In genomic region chr5:97229196-97229595, GRCh38 we compare ENCODE assay signal across 16 cellular contexts.
"Had no signal": no experiment of that assay in that cellular context is flagged by ENCODE, and none has a peak within 500 bp of the region (broad histone marks: within the 10 kb centered on the region; RNA-seq: fewer than 3 reads in every experiment).

No MANE protein-coding gene starts in this region.

- H3K27ac ChIP-seq: sigmoid colon had no signal

- DNase-seq: activated CD4-positive, alpha-beta memory T cell treated with anti-CD3 and anti-CD28 coated beads, Interleukin-2, amount 10 ng/mL, durations not matched to agents 7 days and 5 days; activated gamma-delta T cell treated with Interleukin-2 at 50 U/mL for 16 hours; activated naive CD8-positive, alpha-beta T cell treated with anti-CD3 and anti-CD28 coated beads, Interleukin-2, amount 10 ng/mL, durations not matched to agents 7 days and 5 days; activated T-cell treated with anti-CD3 and anti-CD28 coated beads, Interleukin-2, amount 50 U/mL, for 48 hours; anterior cingulate cortex; endodermal cell; foreskin melanocyte; heart right ventricle; kidney; occipital lobe; sigmoid colon; stimulated activated CD4-positive, alpha-beta T cell treated with anti-CD3 and anti-CD28 coated beads, Interleukin-2, amount 100 ng/mL, for 24 hours; stimulated activated naive CD4-positive, alpha-beta T cell; T1000 had no signal

- H3K36me3 ChIP-seq: heart right ventricle, sigmoid colon had no signal

- H3K27me3 ChIP-seq: heart right ventricle, sigmoid colon had no signal

- ATAC-seq: esophagus mucosa; natural killer cell treated with Interleukin-12 subunit alpha and Interleukin-12 subunit beta and Interleukin-15 and Interleukin-18, amount 100 ng/mL, for 72 hours had no signal

- H3K4me1 ChIP-seq: sigmoid colon had no signal

- H3K9me3 ChIP-seq: sigmoid colon had no signal

- H3K4me3 ChIP-seq: sigmoid colon had no signal
